ENCODE assay signal across 1 cellular context in the genomic region with DNA sequence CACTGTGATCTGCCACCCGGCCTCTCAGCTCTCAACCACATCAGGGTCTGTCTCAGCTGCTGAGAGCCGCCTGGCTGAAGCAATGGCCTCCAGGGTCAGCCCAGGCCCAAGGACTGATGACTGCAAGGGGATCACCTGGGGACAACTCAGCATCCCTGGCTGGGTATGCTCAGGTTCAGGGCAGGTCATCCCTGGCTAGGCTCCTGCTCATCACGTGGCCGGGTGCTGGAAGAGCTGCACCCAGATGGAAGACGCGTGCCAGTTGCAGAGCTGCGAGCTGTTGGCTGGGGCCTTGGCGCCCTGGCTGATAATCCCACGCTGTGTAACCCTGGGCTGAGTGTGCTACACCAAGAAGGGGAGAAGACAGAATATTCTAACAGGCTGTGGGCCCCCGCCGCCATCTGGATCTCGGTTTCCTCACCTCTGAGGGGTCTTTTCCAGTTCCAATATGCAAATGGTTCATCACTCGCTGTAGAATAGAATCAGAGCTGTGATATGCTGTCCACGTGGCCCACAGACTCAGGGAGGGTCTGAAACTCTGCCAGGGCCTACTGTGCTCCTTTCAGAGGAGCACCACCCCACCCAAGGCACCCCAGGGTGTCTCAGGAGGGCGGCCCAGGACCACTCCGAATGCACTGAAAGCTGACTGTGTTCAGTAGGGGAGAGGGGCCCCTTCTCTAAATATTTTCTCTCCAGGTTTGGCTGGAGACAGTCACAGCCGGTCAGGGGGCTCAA.
TF ChIP-seq lines count a peak whose summit lies in the region.

No MANE protein-coding gene starts in this region.

TF ChIP-seq in GM23338, 12 proteins besides CTCF, POLR2A, EP300 and RAD21:
- TF ChIP-seq REST (IDR thresholded peaks at IDR 0.05; ENCODE audit: unreplicated experiment) (no peak), ZNF331 (CRISPR knock-in tag; IDR thresholded peaks at IDR 0.05; ENCODE audit: low read depth) (no peak), POLR2AphosphoS5 (IDR thresholded peaks at IDR 0.05; ENCODE audit: low read depth) (no peak), STAT1 (IDR thresholded peaks at IDR 0.05; ENCODE audit: unreplicated experiment) (no peak), CREB1 (CRISPR knock-in tag; IDR thresholded peaks at IDR 0.05; ENCODE audit: low read depth) (no peak), ZNF114 (CRISPR knock-in tag; IDR thresholded peaks at IDR 0.05) (no peak), EZH2 (IDR thresholded peaks at IDR 0.05; ENCODE audit: low read depth, unreplicated experiment) (no peak), JUNB (IDR thresholded peaks at IDR 0.05; ENCODE audit: unreplicated experiment) (no peak), EZH2phosphoT487 (IDR thresholded peaks at IDR 0.05; ENCODE audit: unreplicated experiment) (no peak), NANOG (IDR thresholded peaks at IDR 0.05; ENCODE audit: borderline replicate concordance) (no peak)
- TF ChIP-seq, protein P1, sequence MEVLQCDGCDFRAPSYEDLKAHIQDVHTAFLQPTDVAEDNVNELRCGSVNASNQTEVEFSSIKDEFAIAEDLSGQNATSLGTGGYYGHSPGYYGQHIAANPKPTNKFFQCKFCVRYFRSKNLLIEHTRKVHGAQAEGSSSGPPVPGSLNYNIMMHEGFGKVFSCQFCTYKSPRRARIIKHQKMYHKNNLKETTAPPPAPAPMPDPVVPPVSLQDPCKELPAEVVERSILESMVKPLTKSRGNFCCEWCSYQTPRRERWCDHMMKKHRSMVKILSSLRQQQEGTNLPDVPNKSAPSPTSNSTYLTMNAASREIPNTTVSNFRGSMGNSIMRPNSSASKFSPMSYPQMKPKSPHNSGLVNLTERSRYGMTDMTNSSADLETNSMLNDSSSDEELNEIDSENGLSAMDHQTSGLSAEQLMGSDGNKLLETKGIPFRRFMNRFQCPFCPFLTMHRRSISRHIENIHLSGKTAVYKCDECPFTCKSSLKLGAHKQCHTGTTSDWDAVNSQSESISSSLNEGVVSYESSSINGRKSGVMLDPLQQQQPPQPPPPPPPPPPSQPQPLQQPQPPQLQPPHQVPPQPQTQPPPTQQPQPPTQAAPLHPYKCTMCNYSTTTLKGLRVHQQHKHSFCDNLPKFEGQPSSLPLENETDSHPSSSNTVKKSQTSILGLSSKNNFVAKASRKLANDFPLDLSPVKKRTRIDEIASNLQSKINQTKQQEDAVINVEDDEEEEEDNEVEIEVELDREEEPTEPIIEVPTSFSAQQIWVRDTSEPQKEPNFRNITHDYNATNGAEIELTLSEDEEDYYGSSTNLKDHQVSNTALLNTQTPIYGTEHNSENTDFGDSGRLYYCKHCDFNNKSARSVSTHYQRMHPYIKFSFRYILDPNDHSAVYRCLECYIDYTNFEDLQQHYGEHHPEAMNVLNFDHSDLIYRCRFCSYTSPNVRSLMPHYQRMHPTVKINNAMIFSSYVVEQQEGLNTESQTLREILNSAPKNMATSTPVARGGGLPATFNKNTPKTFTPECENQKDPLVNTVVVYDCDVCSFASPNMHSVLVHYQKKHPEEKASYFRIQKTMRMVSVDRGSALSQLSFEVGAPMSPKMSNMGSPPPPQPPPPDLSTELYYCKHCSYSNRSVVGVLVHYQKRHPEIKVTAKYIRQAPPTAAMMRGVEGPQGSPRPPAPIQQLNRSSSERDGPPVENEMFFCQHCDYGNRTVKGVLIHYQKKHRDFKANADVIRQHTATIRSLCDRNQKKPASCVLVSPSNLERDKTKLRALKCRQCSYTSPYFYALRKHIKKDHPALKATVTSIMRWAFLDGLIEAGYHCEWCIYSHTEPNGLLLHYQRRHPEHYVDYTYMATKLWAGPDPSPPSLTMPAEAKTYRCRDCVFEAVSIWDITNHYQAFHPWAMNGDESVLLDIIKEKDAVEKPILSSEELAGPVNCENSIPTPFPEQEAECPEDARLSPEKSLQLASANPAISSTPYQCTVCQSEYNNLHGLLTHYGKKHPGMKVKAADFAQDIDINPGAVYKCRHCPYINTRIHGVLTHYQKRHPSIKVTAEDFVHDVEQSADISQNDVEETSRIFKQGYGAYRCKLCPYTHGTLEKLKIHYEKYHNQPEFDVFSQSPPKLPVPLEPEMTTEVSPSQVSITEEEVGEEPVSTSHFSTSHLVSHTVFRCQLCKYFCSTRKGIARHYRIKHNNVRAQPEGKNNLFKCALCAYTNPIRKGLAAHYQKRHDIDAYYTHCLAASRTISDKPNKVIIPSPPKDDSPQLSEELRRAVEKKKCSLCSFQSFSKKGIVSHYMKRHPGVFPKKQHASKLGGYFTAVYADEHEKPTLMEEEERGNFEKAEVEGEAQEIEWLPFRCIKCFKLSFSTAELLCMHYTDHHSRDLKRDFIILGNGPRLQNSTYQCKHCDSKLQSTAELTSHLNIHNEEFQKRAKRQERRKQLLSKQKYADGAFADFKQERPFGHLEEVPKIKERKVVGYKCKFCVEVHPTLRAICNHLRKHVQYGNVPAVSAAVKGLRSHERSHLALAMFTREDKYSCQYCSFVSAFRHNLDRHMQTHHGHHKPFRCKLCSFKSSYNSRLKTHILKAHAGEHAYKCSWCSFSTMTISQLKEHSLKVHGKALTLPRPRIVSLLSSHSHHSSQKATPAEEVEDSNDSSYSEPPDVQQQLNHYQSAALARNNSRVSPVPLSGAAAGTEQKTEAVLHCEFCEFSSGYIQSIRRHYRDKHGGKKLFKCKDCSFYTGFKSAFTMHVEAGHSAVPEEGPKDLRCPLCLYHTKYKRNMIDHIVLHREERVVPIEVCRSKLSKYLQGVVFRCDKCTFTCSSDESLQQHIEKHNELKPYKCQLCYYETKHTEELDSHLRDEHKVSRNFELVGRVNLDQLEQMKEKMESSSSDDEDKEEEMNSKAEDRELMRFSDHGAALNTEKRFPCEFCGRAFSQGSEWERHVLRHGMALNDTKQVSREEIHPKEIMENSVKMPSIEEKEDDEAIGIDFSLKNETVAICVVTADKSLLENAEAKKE (CRISPR knock-in tag; IDR thresholded peaks at IDR 0.05): no peak
- TF ChIP-seq, protein P2, sequence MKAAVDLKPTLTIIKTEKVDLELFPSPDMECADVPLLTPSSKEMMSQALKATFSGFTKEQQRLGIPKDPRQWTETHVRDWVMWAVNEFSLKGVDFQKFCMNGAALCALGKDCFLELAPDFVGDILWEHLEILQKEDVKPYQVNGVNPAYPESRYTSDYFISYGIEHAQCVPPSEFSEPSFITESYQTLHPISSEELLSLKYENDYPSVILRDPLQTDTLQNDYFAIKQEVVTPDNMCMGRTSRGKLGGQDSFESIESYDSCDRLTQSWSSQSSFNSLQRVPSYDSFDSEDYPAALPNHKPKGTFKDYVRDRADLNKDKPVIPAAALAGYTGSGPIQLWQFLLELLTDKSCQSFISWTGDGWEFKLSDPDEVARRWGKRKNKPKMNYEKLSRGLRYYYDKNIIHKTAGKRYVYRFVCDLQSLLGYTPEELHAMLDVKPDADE (IDR thresholded peaks at IDR 0.05): no peak
